In genomic region chr5:53677632-53678031, GRCh38 we compare ENCODE assay signal across 24 cellular contexts.
DNase-seq lines count a peak whose midpoint lies in the region; ATAC-seq, FAIRE-seq and TF ChIP-seq lines count a peak whose summit lies in the region.
"Had no signal": no experiment of that assay in that cellular context is flagged by ENCODE, and none has a peak within 500 bp of the region (broad histone marks: within the 10 kb centered on the region; RNA-seq: fewer than 3 reads in every experiment).

No MANE protein-coding gene starts in this region.

- H3K4me3 Mint-ChIP-seq in glutamatergic neuron (ENCODE audit: unreplicated experiment), result no peak overlapping the region
- H3K4me3 Mint-ChIP-seq in stimulated activated naive CD8-positive, alpha-beta T cell treated with anti-CD3 and anti-CD28 coated beads, Interleukin-15, amount 100 ng/mL, for 72 hours, result no peak overlapping the region
- H3K4me3 Mint-ChIP-seq: B cell; CD4-positive, CD25-positive, alpha-beta regulatory T cell; CD8-positive, alpha-beta T cell; HFFc6 had no signal

- no peaks in the 10 kb centered on the region for H3K9me3 ChIP-seq in right atrium auricular region
- H3K9me3 ChIP-seq: BLaER1, Caco-2, HAP-1 had no signal

- no peak for TF ChIP-seq POLR2A in H54 (IDR thresholded peaks at IDR 0.05; ENCODE audit: low read depth, low read length)

- peaks cover 21% of the 10 kb centered on the region for H3K4me1 Mint-ChIP-seq in glutamatergic neuron (ENCODE audit: low read depth, unreplicated experiment)
- H3K4me1 Mint-ChIP-seq in stimulated activated naive CD8-positive, alpha-beta T cell treated with anti-CD3 and anti-CD28 coated beads, Interleukin-15, amount 100 ng/mL, for 72 hours, result no peaks in the 10 kb centered on the region
- H3K4me1 Mint-ChIP-seq: B cell had no signal

- ATAC-seq in Right ventricle myocardium inferior (peak; percentile 46), left ventricle myocardium superior (peak; percentile 74), GM18868 (IDR thresholded peaks at IDR 0.05; ENCODE audit: unreplicated experiment) (no peak), GM19351 (IDR thresholded peaks at IDR 0.05; ENCODE audit: unreplicated experiment) (no peak)
- ATAC-seq in stimulated activated naive CD8-positive, alpha-beta T cell treated with anti-CD3 and anti-CD28 coated beads, Interleukin-15, amount 100 ng/mL, for 72 hours, result no peak
- ATAC-seq: CD8-positive, alpha-beta T cell had no signal

- H3K4me3 ChIP-seq in right atrium auricular region, result no peak overlapping the region
- H3K4me3 ChIP-seq: BLaER1, GM23248, HAP-1 had no signal

- DNase-seq in Right ventricle myocardium inferior (ENCODE audit: missing footprints), result no peak
- no peak for DNase-seq in right atrium auricular region (ENCODE audit: low spot score)
- no peak for DNase-seq in H54 (ENCODE audit: insufficient read length, low spot score)
- no peak for DNase-seq in glutamatergic neuron
- DNase-seq in left ventricle myocardium superior, result no peak
- DNase-seq in stimulated activated naive CD8-positive, alpha-beta T cell treated with anti-CD3 and anti-CD28 coated beads, Interleukin-15, amount 100 ng/mL, for 72 hours, result no peak
- DNase-seq: Caco-2; CD4-positive, CD25-positive, alpha-beta regulatory T cell; CD8-positive, alpha-beta T cell; DMS153; DND-41; GM23248; HFFc6 had no signal

- peaks cover under 1% of the 10 kb centered on the region for H3K36me3 ChIP-seq in right atrium auricular region
- H3K36me3 ChIP-seq: BLaER1, HAP-1 had no signal

- TF ChIP-seq CTCF in right atrium auricular region (IDR thresholded peaks at IDR 0.05) (no peak), glutamatergic neuron (IDR thresholded peaks at IDR 0.05; ENCODE audit: partially characterized antibody, unreplicated experiment) (no peak)

- FAIRE-seq in H54 (lab: Jason Lieb, UNC), result peak; percentile 50
- FAIRE-seq: A204.1, G401.6, GM12892, GM19239 had no signal

- no peaks in the 10 kb centered on the region for H3K27me3 ChIP-seq in right atrium auricular region
- H3K27me3 ChIP-seq: BLaER1 had no signal

- peaks cover 0 to 16% of the 10 kb centered on the region in 2 donors for H3K4me1 ChIP-seq in right atrium auricular region
- H3K4me1 ChIP-seq: BLaER1, Caco-2, HAP-1 had no signal

- H3K9me3 Mint-ChIP-seq in glutamatergic neuron (ENCODE audit: unreplicated experiment), result peaks cover 4% of the 10 kb centered on the region
- peaks cover 0 to 23% of the 10 kb centered on the region in 2 donors for H3K9me3 Mint-ChIP-seq in stimulated activated naive CD8-positive, alpha-beta T cell treated with anti-CD3 and anti-CD28 coated beads, Interleukin-15, amount 100 ng/mL, for 72 hours
- H3K9me3 Mint-ChIP-seq: HFFc6 had no signal

- H3K36me3 Mint-ChIP-seq in glutamatergic neuron (ENCODE audit: unreplicated experiment), result no peaks in the 10 kb centered on the region

- H3K27ac Mint-ChIP-seq in glutamatergic neuron (ENCODE audit: unreplicated experiment), result peak overlapping the region; percentile 83
- no peak overlapping the region for H3K27ac Mint-ChIP-seq in stimulated activated naive CD8-positive, alpha-beta T cell treated with anti-CD3 and anti-CD28 coated beads, Interleukin-15, amount 100 ng/mL, for 72 hours
- H3K27ac Mint-ChIP-seq: B cell; CD4-positive, CD25-positive, alpha-beta regulatory T cell; CD8-positive, alpha-beta T cell; HFFc6 had no signal

- H3K27me3 Mint-ChIP-seq in glutamatergic neuron (ENCODE audit: unreplicated experiment), result no peaks in the 10 kb centered on the region
- no peaks in the 10 kb centered on the region for H3K27me3 Mint-ChIP-seq in stimulated activated naive CD8-positive, alpha-beta T cell treated with anti-CD3 and anti-CD28 coated beads, Interleukin-15, amount 100 ng/mL, for 72 hours
- H3K27me3 Mint-ChIP-seq: B cell; CD4-positive, CD25-positive, alpha-beta regulatory T cell had no signal

- intact Hi-C loops in Right ventricle myocardium inferior (cut with DNase I) (no loop called here), left ventricle myocardium superior (cut with micrococcal nuclease) (no loop called here)

- no peak overlapping the region for H3K27ac ChIP-seq in right atrium auricular region
- H3K27ac ChIP-seq: 22Rv1, BLaER1, C4-2B, GM23248 had no signal

Comparison
In these comparisons a context has a peak if more than half of its experiments do, and no peak if none do; other contexts are left out.
1. ATAC-seq: peak in Right ventricle myocardium inferior (single experiment) and left ventricle myocardium superior (single experiment); none in GM18868 (single experiment), GM19351 (single experiment) and stimulated activated naive CD8-positive, alpha-beta T cell treated with anti-CD3 and anti-CD28 coated beads, Interleukin-15, amount 100 ng/mL, for 72 hours (single experiment).